ENCODE assay signal across 1 cellular context in the genomic region with DNA sequence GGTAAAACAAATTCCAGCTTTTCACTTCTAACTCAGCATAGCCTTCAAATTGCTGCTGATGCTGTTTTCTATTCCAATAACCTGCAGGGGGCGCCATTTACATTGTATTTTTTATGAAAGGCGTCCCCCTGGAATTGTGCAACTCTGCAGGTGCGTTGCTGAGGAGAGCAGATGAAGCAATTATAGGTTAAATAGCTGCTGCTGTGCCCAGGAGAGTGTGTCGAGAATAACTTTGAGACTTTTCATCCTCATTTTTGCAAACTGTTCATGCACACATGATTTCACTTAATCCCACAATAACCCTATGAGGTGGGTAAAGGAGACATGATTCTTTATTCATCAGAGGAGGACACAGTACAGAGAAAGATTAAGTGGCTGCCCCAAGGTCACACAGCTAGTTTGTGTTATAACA.
TF ChIP-seq lines count a peak whose summit lies in the region.

No MANE protein-coding gene starts in this region.

TF ChIP-seq in HepG2, 621 proteins besides CTCF, POLR2A, EP300 and RAD21 (continued from another document):
- TF ChIP-seq, protein P1, sequence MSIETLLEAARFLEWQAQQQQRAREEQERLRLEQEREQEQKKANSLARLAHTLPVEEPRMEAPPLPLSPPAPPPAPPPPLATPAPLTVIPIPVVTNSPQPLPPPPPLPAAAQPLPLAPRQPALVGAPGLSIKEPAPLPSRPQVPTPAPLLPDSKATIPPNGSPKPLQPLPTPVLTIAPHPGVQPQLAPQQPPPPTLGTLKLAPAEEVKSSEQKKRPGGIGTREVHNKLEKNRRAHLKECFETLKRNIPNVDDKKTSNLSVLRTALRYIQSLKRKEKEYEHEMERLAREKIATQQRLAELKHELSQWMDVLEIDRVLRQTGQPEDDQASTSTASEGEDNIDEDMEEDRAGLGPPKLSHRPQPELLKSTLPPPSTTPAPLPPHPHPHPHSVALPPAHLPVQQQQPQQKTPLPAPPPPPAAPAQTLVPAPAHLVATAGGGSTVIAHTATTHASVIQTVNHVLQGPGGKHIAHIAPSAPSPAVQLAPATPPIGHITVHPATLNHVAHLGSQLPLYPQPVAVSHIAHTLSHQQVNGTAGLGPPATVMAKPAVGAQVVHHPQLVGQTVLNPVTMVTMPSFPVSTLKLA (IDR thresholded peaks at IDR 0.05), result no peak
- TF ChIP-seq RFX3 (CRISPR knock-in tag; IDR thresholded peaks at IDR 0.05) (no peak), ZNF687 (CRISPR knock-in tag; IDR thresholded peaks at IDR 0.05) (no peak), ATF1 (CRISPR knock-in tag; IDR thresholded peaks at IDR 0.05) (no peak)
